In the genomic region with DNA sequence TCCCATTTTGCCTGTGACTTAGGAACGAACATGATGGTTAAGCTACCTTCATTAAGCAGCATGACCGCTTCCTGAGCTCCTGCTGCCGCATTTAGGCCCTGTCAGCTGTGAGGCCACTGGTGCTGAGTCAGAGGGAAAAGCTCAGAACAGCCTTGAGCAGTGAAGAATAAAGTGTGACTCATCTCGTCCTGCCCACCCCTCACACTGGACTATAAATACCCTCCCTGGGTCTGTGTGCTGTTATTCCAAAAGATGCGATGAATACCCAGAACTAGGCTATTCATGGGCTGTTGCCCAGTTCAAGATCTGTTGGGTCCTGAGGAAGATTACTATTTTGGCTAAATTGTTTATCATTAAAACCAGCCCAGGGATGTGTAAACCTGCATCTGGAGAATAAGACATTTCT, we compare ENCODE assay signal across 8 cellular contexts. TPM values are rescaled to one million over a fixed set of nuclear protein-coding genes. Genes with fewer than 3 reads are reported as not detected.
DNase-seq lines count a peak whose midpoint lies in the region; ATAC-seq, FAIRE-seq and TF ChIP-seq lines count a peak whose summit lies in the region.
"Not testable (repeated sequence)": the region's sequence is repeated elsewhere in the genome, so short reads cannot be mapped to it uniquely, and the experiment has no call there.

No MANE protein-coding gene starts in this region.

- CTCF ChIA-PET in CD4-positive, alpha-beta T cell (lab: Charles Lee); activated B cell treated with CpG ODN at 0.5 μM for 24 hours (lab: Charles Lee); HepG2 (lab: Yijun Ruan, JAX; ENCODE audit: low intra/inter-chr PET ratio, low total read pairs): not testable (repeated sequence)

- not testable (repeated sequence) for TF ChIP-seq RAD21 in HepG2 (CRISPR knock-in tag; IDR thresholded peaks at IDR 0.05)

- H3K79me2 ChIP-seq in HepG2 (ENCODE audit: insufficient read depth, low read length) = not testable (repeated sequence)

- peak overlapping the region; percentile 42 for H3K27ac Mint-ChIP-seq in CD4-positive, alpha-beta T cell
- not testable (repeated sequence) for H3K27ac Mint-ChIP-seq in activated B cell treated with CpG ODN at 0.5 μM for 24 hours

- TF ChIP-seq POLR2A in HepG2 (IDR thresholded peaks at IDR 0.05; ENCODE audit: insufficient read depth in 1 of 2, low read depth in 2 of 2, low read length in 2 of 2) = not testable (repeated sequence)

- FAIRE-seq in HepG2 (lab: Jason Lieb, UNC) = not testable (repeated sequence)

- H3K9me3 ChIP-seq in CD4-positive, alpha-beta T cell (ENCODE audit: control insufficient read depth, low read length); HepG2 (ENCODE audit: low read length); skeletal muscle tissue (ENCODE audit: control insufficient read depth in 3 of 3, low read length in 3 of 3): not testable (repeated sequence)

- ATAC-seq in CD4-positive, alpha-beta T cell (ENCODE audit: poor library complexity) = not testable (repeated sequence)
- ATAC-seq in GM19463 (IDR thresholded peaks at IDR 0.05; ENCODE audit: unreplicated experiment) = peak; percentile 97
- peak; percentile 99 for ATAC-seq in HG02885 (IDR thresholded peaks at IDR 0.05; ENCODE audit: poor library complexity, unreplicated experiment)
- ATAC-seq in activated B cell treated with CpG ODN at 0.5 μM for 24 hours (ENCODE audit: low read depth) = peak; percentile 82
- peak; percentile 75 for ATAC-seq in HepG2

- WGBS in HepG2 (ENCODE audit: low lambda C conversion rate) = 74% methylated on average over 5 of the region's 5 CpGs

- not testable (repeated sequence) for H4K20me1 ChIP-seq in HepG2 (ENCODE audit: insufficient read depth, low read length)

- H3K36me3 ChIP-seq in HepG2 (replicated peaks in 1 of 2; ENCODE audit: control insufficient read depth in 1 of 2, insufficient read depth in 2 of 2, low read length in 2 of 2); skeletal muscle tissue (ENCODE audit: control insufficient read depth in 3 of 3, insufficient read depth in 3 of 3, low read length in 3 of 3): not testable (repeated sequence)

- intact Hi-C loops in CD4-positive, alpha-beta T cell (cut with DNase I, micrococcal nuclease); activated B cell treated with CpG ODN at 0.5 μM for 24 hours (cut with micrococcal nuclease); HepG2 (cut with micrococcal nuclease; ENCODE audit: unreplicated experiment): not testable (repeated sequence)

- H3K4me1 Mint-ChIP-seq in CD4-positive, alpha-beta T cell (ENCODE audit: low read depth) = peaks cover 18% of the 10 kb centered on the region
- H3K4me1 Mint-ChIP-seq in activated B cell treated with CpG ODN at 0.5 μM for 24 hours = peaks cover 31% of the 10 kb centered on the region

- in situ Hi-C loops in KBM-7 (cut with MboI; ENCODE audit: low pct_unique_long_range_greater_than_20kb, low sequenced_read_pairs); HepG2 (cut with HindIII; ENCODE audit: extremely low pct_ligation_motif_present, low pct_unique_long_range_greater_than_20kb): not testable (repeated sequence)

- POLR2A ChIA-PET in CD4-positive, alpha-beta T cell (lab: Charles Lee); HepG2 (lab: Yijun Ruan, JAX): not testable (repeated sequence)
- POLR2A ChIA-PET in activated B cell treated with CpG ODN at 0.5 μM for 24 hours (lab: Charles Lee) = interaction anchor here (0.6 kb wide), 1 partner anchor 25 kb away, joined by 4 read pairs; no protein-coding TSS in a partner anchor

- H3K27me3 ChIP-seq in CD4-positive, alpha-beta T cell (ENCODE audit: control insufficient read depth, insufficient read depth, low read length); HepG2 (ENCODE audit: control insufficient read depth in 1 of 2, insufficient read depth in 2 of 2, low read length in 2 of 2); skeletal muscle tissue (ENCODE audit: control insufficient read depth in 3 of 3, insufficient read depth in 3 of 3, low read length in 3 of 3): not testable (repeated sequence)

- TF ChIP-seq EP300 in HepG2 (IDR thresholded peaks at IDR 0.05; ENCODE audit: low read depth in 2 of 2, low read length in 2 of 2); HepG2 (CRISPR knock-in tag; IDR thresholded peaks at IDR 0.05; ENCODE audit: borderline replicate concordance): not testable (repeated sequence)

- not testable (repeated sequence) for H3K4me1 ChIP-seq in HepG2 (ENCODE audit: insufficient read depth, low read length)
- H3K4me1 ChIP-seq in skeletal muscle tissue (ENCODE audit: control insufficient read depth in 3 of 3, insufficient read depth in 3 of 3, low read length in 3 of 3) = peaks cover 5 to 14% (median 9%) of the 10 kb centered on the region in 3 donors

- H3K4me3 ChIP-seq in epithelial cell of proximal tubule (ENCODE audit: low read depth, low read length); HepG2 (replicated peaks in 1 of 3; ENCODE audit: insufficient read depth in 1 of 3, low read depth in 2 of 3, low read length in 3 of 3); skeletal muscle tissue (ENCODE audit: low read length in 3 of 3): not testable (repeated sequence)

- BruUV-seq in HepG2 (replicated peaks; lab: Mats Ljungman, UMichigan) = not testable (repeated sequence)

- H3K9me3 Mint-ChIP-seq in CD4-positive, alpha-beta T cell; activated B cell treated with CpG ODN at 0.5 μM for 24 hours: not testable (repeated sequence)

- not testable (repeated sequence) for TF ChIP-seq CTCF in CD4-positive, alpha-beta T cell (IDR thresholded peaks at IDR 0.05); activated B cell treated with CpG ODN at 0.5 μM for 24 hours (IDR thresholded peaks at IDR 0.05); epithelial cell of proximal tubule (conservative IDR thresholded peaks at IDR 0.05; ENCODE audit: low read depth, low read length); HepG2 (CRISPR knock-in tag; IDR thresholded peaks at IDR 0.05)

- H3K4me3 Mint-ChIP-seq in CD4-positive, alpha-beta T cell = not testable (repeated sequence)
- peak overlapping the region; percentile 32 for H3K4me3 Mint-ChIP-seq in activated B cell treated with CpG ODN at 0.5 μM for 24 hours

- H3K27ac ChIP-seq in CD4-positive, alpha-beta T cell (ENCODE audit: low read depth, low read length); HepG2 (ENCODE audit: extremely low read length, insufficient read depth, low read length): not testable (repeated sequence)
- H3K27ac ChIP-seq in skeletal muscle tissue (ENCODE audit: low read depth, low read length) = peak overlapping the region; percentile 73

- H3K9ac ChIP-seq in HepG2 (ENCODE audit: insufficient read depth, low read depth, low read length) = not testable (repeated sequence)
- peak overlapping the region in 1 of 3 donors; percentile 27 for H3K9ac ChIP-seq in skeletal muscle tissue (ENCODE audit: low read depth in 1 of 3, low read length in 3 of 3)

- not testable (repeated sequence) for H3K4me2 ChIP-seq in HepG2 (ENCODE audit: low read depth, low read length)

- DNase-seq in CD4-positive, alpha-beta T cell; activated B cell treated with CpG ODN at 0.5 μM for 24 hours: not testable (repeated sequence)
- DNase-seq in KBM-7 (peak; percentile 35), epithelial cell of proximal tubule (ENCODE audit: low read depth) (peak; percentile 40), HepG2 (ENCODE audit: low spot score) (peak; percentile 22)

- H3K36me3 Mint-ChIP-seq in CD4-positive, alpha-beta T cell (ENCODE audit: low read depth) = peaks cover 24% of the 10 kb centered on the region
- not testable (repeated sequence) for H3K36me3 Mint-ChIP-seq in activated B cell treated with CpG ODN at 0.5 μM for 24 hours (ENCODE audit: low read depth)

- H2AFZ ChIP-seq in HepG2 (ENCODE audit: low read length) = not testable (repeated sequence)

- H3K27me3 Mint-ChIP-seq in CD4-positive, alpha-beta T cell; activated B cell treated with CpG ODN at 0.5 μM for 24 hours: not testable (repeated sequence)

TF ChIP-seq in HepG2, 621 proteins besides CTCF, POLR2A, EP300 and RAD21 (continues in another document):
- peak; percentile 83 for TF ChIP-seq FOSL2 (CRISPR knock-in tag; IDR thresholded peaks at IDR 0.05)

RNA-seq across cellular contexts. Expression of gene RANBP2, which starts 57.1 kb away (rescaled TPM):
- 100 to 1,000 TPM; 182 to 186 TPM for total RNA-seq in CD4-positive, alpha-beta T cell
- total RNA-seq in activated B cell treated with CpG ODN at 0.5 μM for 24 hours (66.7 and 68.5 TPM in 2 replicates), epithelial cell of proximal tubule (40.5 and 41.0 TPM in 2 replicates), HepG2 (2016; rRNA removed; fragmentation: Illumina TruSeq; extraction: Trizol) (87.0 and 151 TPM in 2 replicates), skeletal muscle tissue (58.5 TPM)
- 7.0 and 7.6 TPM in 2 replicates for total RNA-seq in HepG2 (2016; cell fraction: cytosol; rRNA removed; fragmentation: Illumina TruSeq; extraction: Trizol; ENCODE audit: low read depth)
- 82.5 and 142 TPM in 2 replicates for total RNA-seq in HepG2 (2016; cell fraction: insoluble cytoplasmic fraction; rRNA removed; fragmentation: Illumina TruSeq; extraction: Trizol)
- 13.7 and 15.9 TPM in 2 replicates for total RNA-seq in HepG2 (2016; cell fraction: membrane; rRNA removed; fragmentation: Illumina TruSeq; extraction: Trizol)
- 111 and 112 TPM in 2 replicates for total RNA-seq in HepG2 (2016; cell fraction: nucleus; rRNA removed; fragmentation: Illumina TruSeq; extraction: Trizol)
- polyA plus RNA-seq in HepG2 (2011; rRNA removed) = 10.3 and 12.2 TPM in 2 replicates
- polyA plus RNA-seq in HepG2 (2011; cell fraction: cytosol; rRNA removed) = 3.7 and 6.3 TPM in 2 replicates
- polyA plus RNA-seq in HepG2 (2011; cell fraction: nucleus; rRNA removed) = 18.3 and 24.1 TPM in 2 replicates
- 28.2 and 32.4 TPM in 2 replicates for polyA plus RNA-seq in HepG2 (2012)
- 0.76 and 0.92 TPM in 2 replicates for polyA plus RNA-seq in HepG2 (2016; cell fraction: cytosol; fragmentation: Illumina TruSeq; extraction: Trizol; ENCODE audit: low read depth)
- 43.1 and 45.0 TPM in 2 replicates for polyA plus RNA-seq in HepG2 (2016; cell fraction: insoluble cytoplasmic fraction; fragmentation: Illumina TruSeq; extraction: Trizol; ENCODE audit: low read depth)
- polyA plus RNA-seq in HepG2 (2016; cell fraction: membrane; fragmentation: Illumina TruSeq; extraction: Trizol; ENCODE audit: low read depth) = 2.0 and 2.6 TPM in 2 replicates
- polyA plus RNA-seq in HepG2 (2016; cell fraction: nucleus; fragmentation: Illumina TruSeq; extraction: Trizol; ENCODE audit: insufficient read depth, low read depth) = 51.9 and 60.3 TPM in 2 replicates
- polyA minus RNA-seq in HepG2 (2011; rRNA and poly(A)+ RNA removed; ENCODE audit: low replicate concordance) = 10.9 and 13.0 TPM in 2 replicates
- polyA minus RNA-seq in HepG2 (2011; cell fraction: cytosol; rRNA and poly(A)+ RNA removed) = 30.9 and 34.0 TPM in 2 replicates
- polyA minus RNA-seq in HepG2 (2011; cell fraction: nucleus; rRNA and poly(A)+ RNA removed) = 125 and 134 TPM in 2 replicates
